ENCODE assay signal across 8 cellular contexts in genomic region chr3:128051837-128052766, GRCh38. TPM values are rescaled to one million over a fixed set of nuclear protein-coding genes. Genes with fewer than 3 reads are reported as not detected.
DNase-seq lines count a peak whose midpoint lies in the region; ATAC-seq and TF ChIP-seq lines count a peak whose summit lies in the region.

TSS of gene SEC61A1 (plus strand) at chr3:128052437. CDS start at chr3:128052553, 116 bp downstream.

- WGBS in mammary epithelial cell (ENCODE audit: low coverage, missing lambda C conversion rate) = no CpG with 5 or more reads among the region's 111 CpGs
- 1% methylated on average over 99 of the region's 111 CpGs for WGBS in smooth muscle cell (ENCODE audit: low lambda C conversion rate)

- peaks cover 5% of the 10 kb centered on the region for H4K20me1 ChIP-seq in mammary epithelial cell (ENCODE audit: insufficient read depth, low read length)
- peaks cover 46% of the 10 kb centered on the region for H4K20me1 ChIP-seq in smooth muscle cell (ENCODE audit: low read depth)

- H3K27ac ChIP-seq in AG04450 (ENCODE audit: low read depth, low read length) (peak within 1 kb of the TSS; percentile 89), mammary epithelial cell (ENCODE audit: insufficient read depth, low read depth, low read length) (peak within 1 kb of the TSS; percentile 92), smooth muscle cell (ENCODE audit: low read depth) (peak within 1 kb of the TSS; percentile 97)

- dilution Hi-C loops in mammary epithelial cell (cut with HindIII; ENCODE audit: low sequenced_read_pairs) = no loop called here

- H3K9me3 ChIP-seq in AG04450 (ENCODE audit: control insufficient read depth, insufficient read depth, low read length) (no peaks in the 10 kb centered on the region), mammary epithelial cell (replicated peaks; ENCODE audit: insufficient read depth, low read length) (no peaks in the 10 kb centered on the region), smooth muscle cell (replicated peaks; ENCODE audit: low read depth) (no peaks in the 10 kb centered on the region)

- H3K79me2 ChIP-seq in mammary epithelial cell (ENCODE audit: insufficient read depth, low read length) (peaks cover 56% of the 10 kb centered on the region), smooth muscle cell (ENCODE audit: low read depth) (peaks cover 47% of the 10 kb centered on the region)

- CTCF ChIA-PET in AG04450 (lab: Charles Lee) = interaction anchor here (1.1 kb wide), 1 partner anchor 477 kb away, joined by 4 read pairs; no protein-coding TSS in a partner anchor
- CTCF ChIA-PET in mammary epithelial cell (lab: Charles Lee; ENCODE audit: low non-redundant PET) = interaction anchor here (0.6 to 0.7 kb wide), 2 partner anchors 7 to 44 kb away, joined by 3 to 8 read pairs; no protein-coding TSS in a partner anchor

- peak within 1 kb of the TSS; percentile 100 for H3K9ac ChIP-seq in mammary epithelial cell (ENCODE audit: insufficient read depth, low read length)
- peak within 1 kb of the TSS; percentile 97 for H3K9ac ChIP-seq in smooth muscle cell (ENCODE audit: low read depth)

- POLR2A ChIA-PET in AG04450 (lab: Yijun Ruan, JAX) = interaction anchor here (0.5 to 2.0 kb wide), 7 partner anchors 9 to 461 kb away, joined by 3 to 9 read pairs (median 3); partner anchors contain the start of genes RUVBL1 and TPRA1

- ATAC-seq in GM18909 (IDR thresholded peaks at IDR 0.05; ENCODE audit: poor library complexity, unreplicated experiment) (peak; percentile 93), HG03175 (IDR thresholded peaks at IDR 0.05; ENCODE audit: unreplicated experiment) (peak; percentile 96)

- H3K36me3 ChIP-seq in mammary epithelial cell (ENCODE audit: insufficient read depth, low read length) (peaks cover 13% of the 10 kb centered on the region), smooth muscle cell (ENCODE audit: low read depth) (peaks cover 11% of the 10 kb centered on the region)

- no TSS peak for BruUV-seq in mammary epithelial cell (replicated peaks; lab: Mats Ljungman, UMichigan)

- H3F3A ChIP-seq in smooth muscle cell (ENCODE audit: low read depth) = peaks cover 9% of the 10 kb centered on the region

- intact Hi-C loops in mammary epithelial cell (cut with micrococcal nuclease) = loop anchor here (1.0 to 5.0 kb wide), 5 partner anchors 41 to 461 kb away; partner anchors contain the start of gene TPRA1

- H3K4me2 ChIP-seq in mammary epithelial cell (ENCODE audit: insufficient read depth, low read depth, low read length) (peak within 1 kb of the TSS; percentile 97), smooth muscle cell (peak within 1 kb of the TSS; percentile 94)

- H3K4me3 ChIP-seq in AG04450 (ENCODE audit: low read depth, low read length) (peak within 1 kb of the TSS; percentile 97), WI38 (ENCODE audit: low read depth, low read length) (peak within 1 kb of the TSS; percentile 83), mammary epithelial cell (replicated peaks in 1 of 3; ENCODE audit: insufficient read depth in 1 of 3, low read depth in 2 of 3, low read length in 3 of 3) (peak within 1 kb of the TSS; percentile 87 to 97 (median 89)), smooth muscle cell (peak within 1 kb of the TSS; percentile 92)

- DNase-seq in AG04450 (ENCODE audit: low read depth, low spot score) (peak; percentile 66), NCI-H2227 treated with DMSO at 0.1 percent for 48 hours (lab: John Stamatoyannopoulos, UW) (peak; percentile 75), mammary epithelial cell (peak; percentile 95), iPS-NIHi7 (ENCODE audit: extremely low spot score) (peak; percentile 98), smooth muscle cell (lab: John Stamatoyannopoulos, UW; ENCODE audit: unreplicated experiment) (peak; percentile 84)

- in situ Hi-C loops in mammary epithelial cell (cut with MboI; ENCODE audit: low sequenced_read_pairs in 2 of 2) = no loop called here

- TF ChIP-seq CTCF in AG04450 (IDR thresholded peaks at IDR 0.05; ENCODE audit: low read depth, low read length) = no peak
- TF ChIP-seq CTCF in WI38 (IDR thresholded peaks at IDR 0.05; ENCODE audit: low read depth, low read length) = no peak
- TF ChIP-seq CTCF in mammary epithelial cell (conservative IDR thresholded peaks at IDR 0.05 in 1 of 2, IDR thresholded peaks at IDR 0.05 in 1 of 2; ENCODE audit: extremely low read depth in 1 of 2, insufficient read depth in 1 of 2, low read depth in 1 of 2, low read length in 2 of 2) = no peak
- no peak for TF ChIP-seq CTCF in smooth muscle cell (IDR thresholded peaks at IDR 0.05; ENCODE audit: borderline replicate concordance, insufficient read depth, poor library complexity, severe bottlenecking)

- peak within 1 kb of the TSS; percentile 97 for H2AFZ ChIP-seq in mammary epithelial cell (ENCODE audit: low read depth, low read length)
- H2AFZ ChIP-seq in smooth muscle cell (ENCODE audit: low read depth) = peak within 1 kb of the TSS; percentile 98

- peaks cover 34% of the 10 kb centered on the region for H3K4me1 ChIP-seq in mammary epithelial cell (ENCODE audit: insufficient read depth, low read length)
- peaks cover 18% of the 10 kb centered on the region for H3K4me1 ChIP-seq in smooth muscle cell (ENCODE audit: low read depth)

- H3K27me3 ChIP-seq in AG04450 (ENCODE audit: control insufficient read depth, insufficient read depth, low read length) (peaks cover 6% of the 10 kb centered on the region), mammary epithelial cell (ENCODE audit: insufficient read depth, low read length) (no peaks in the 10 kb centered on the region), smooth muscle cell (ENCODE audit: low read depth) (peaks cover 18% of the 10 kb centered on the region)

RNA-seq across cellular contexts. Expression of gene SEC61A1, which starts in this region (rescaled TPM):
- polyA plus RNA-seq in AG04450 (2011; rRNA removed) = 543 and 639 TPM in 2 replicates
- 729 and 763 TPM in 2 replicates for polyA minus RNA-seq in AG04450 (2011; rRNA and poly(A)+ RNA removed)
- total RNA-seq in mammary epithelial cell = 100 to 1,000 TPM; 291 to 353 TPM
- 230 TPM for polyA plus RNA-seq in mammary epithelial cell
- polyA minus RNA-seq in mammary epithelial cell = 378 TPM
- 324 and 385 TPM in 2 replicates for total RNA-seq in smooth muscle cell
- polyA plus RNA-seq in smooth muscle cell = 310 and 392 TPM in 2 replicates

Comparison
In these comparisons a context has a peak if more than half of its experiments do, and no peak if none do; other contexts are left out.
1. Peak in every context shown above with its lines: DNase-seq, ATAC-seq, H3K4me3 ChIP-seq and H3K27ac ChIP-seq.